ENCODE assay signal across 1 cellular context in the genomic region with DNA sequence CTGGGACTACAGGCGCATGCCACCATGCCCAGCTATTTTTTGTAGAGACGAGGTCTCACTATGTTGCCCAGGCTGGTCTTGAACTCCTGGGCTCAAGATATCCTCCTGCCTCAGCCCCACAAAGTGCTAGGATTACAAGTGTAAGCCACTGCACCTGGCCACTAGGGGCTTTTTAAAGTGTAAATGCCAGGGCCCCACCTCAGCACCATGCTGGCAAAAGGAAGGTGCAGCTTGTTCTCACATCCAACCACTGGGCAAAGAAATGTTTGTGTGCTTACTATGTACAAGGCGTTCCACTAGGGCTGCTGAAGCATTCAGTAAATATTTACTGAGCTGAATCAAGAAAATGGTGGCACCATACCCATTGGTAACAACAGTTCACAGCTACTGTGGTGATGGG.
TF ChIP-seq lines count a peak whose summit lies in the region.

No MANE protein-coding gene starts in this region.

TF ChIP-seq in GM12878, 131 proteins besides CTCF, POLR2A, EP300 and RAD21:
- TF ChIP-seq JUNB (IDR thresholded peaks at IDR 0.05): no peak
- TF ChIP-seq, protein P1, sequence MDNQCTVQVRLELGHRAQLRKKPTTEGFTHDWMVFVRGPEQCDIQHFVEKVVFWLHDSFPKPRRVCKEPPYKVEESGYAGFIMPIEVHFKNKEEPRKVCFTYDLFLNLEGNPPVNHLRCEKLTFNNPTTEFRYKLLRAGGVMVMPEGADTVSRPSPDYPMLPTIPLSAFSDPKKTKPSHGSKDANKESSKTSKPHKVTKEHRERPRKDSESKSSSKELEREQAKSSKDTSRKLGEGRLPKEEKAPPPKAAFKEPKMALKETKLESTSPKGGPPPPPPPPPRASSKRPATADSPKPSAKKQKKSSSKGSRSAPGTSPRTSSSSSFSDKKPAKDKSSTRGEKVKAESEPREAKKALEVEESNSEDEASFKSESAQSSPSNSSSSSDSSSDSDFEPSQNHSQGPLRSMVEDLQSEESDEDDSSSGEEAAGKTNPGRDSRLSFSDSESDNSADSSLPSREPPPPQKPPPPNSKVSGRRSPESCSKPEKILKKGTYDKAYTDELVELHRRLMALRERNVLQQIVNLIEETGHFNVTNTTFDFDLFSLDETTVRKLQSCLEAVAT (IDR thresholded peaks at IDR 0.05): no peak
- no peak for TF ChIP-seq ZBTB4 (CRISPR knock-in tag; IDR thresholded peaks at IDR 0.05)
- TF ChIP-seq BACH1 (IDR thresholded peaks at IDR 0.05; ENCODE audit: borderline replicate concordance): no peak
- TF ChIP-seq KDM1A (IDR thresholded peaks at IDR 0.05; ENCODE audit: borderline replicate concordance): no peak
- no peak for TF ChIP-seq MAX (IDR thresholded peaks at IDR 0.05; ENCODE audit: low read depth, low read length)
- TF ChIP-seq IKZF1 (conservative IDR thresholded peaks at IDR 0.05): no peak
- TF ChIP-seq CHD2 (IDR thresholded peaks at IDR 0.05; ENCODE audit: borderline replicate concordance, low read depth, low read length): no peak
- TF ChIP-seq HDGF (IDR thresholded peaks at IDR 0.05): no peak
- TF ChIP-seq RCOR1 (conservative IDR thresholded peaks at IDR 0.05; ENCODE audit: low read depth, low read length): no peak
- no peak for TF ChIP-seq CBFB (IDR thresholded peaks at IDR 0.05; ENCODE audit: low read depth)
- no peak for TF ChIP-seq BCLAF1 (IDR thresholded peaks at IDR 0.05)
- TF ChIP-seq, protein P2, sequence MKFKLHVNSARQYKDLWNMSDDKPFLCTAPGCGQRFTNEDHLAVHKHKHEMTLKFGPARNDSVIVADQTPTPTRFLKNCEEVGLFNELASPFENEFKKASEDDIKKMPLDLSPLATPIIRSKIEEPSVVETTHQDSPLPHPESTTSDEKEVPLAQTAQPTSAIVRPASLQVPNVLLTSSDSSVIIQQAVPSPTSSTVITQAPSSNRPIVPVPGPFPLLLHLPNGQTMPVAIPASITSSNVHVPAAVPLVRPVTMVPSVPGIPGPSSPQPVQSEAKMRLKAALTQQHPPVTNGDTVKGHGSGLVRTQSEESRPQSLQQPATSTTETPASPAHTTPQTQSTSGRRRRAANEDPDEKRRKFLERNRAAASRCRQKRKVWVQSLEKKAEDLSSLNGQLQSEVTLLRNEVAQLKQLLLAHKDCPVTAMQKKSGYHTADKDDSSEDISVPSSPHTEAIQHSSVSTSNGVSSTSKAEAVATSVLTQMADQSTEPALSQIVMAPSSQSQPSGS (IDR thresholded peaks at IDR 0.05; ENCODE audit: low read length): no peak
